8 cellular contexts compared by ENCODE assay signal in genomic region chr5:157917909-157918809, GRCh38. TPM values are rescaled to one million over a fixed set of nuclear protein-coding genes. Genes with fewer than 3 reads are reported as not detected.
DNase-seq lines count a peak whose midpoint lies in the region; ATAC-seq and TF ChIP-seq lines count a peak whose summit lies in the region.

No MANE protein-coding gene starts in this region.

- peak; percentile 100 for ATAC-seq in HCT116
- ATAC-seq in stimulated activated memory B cell treated with anti-CD40 and anti-IgM and Interleukin-4, amounts not matched to agents 10 μg/mL and 1 μg/mL and 100 μg/mL, for 72 hours, result peak; percentile 59

- H2AFZ ChIP-seq in HCT116 (ENCODE audit: low read depth, low read length, poor library complexity, severe bottlenecking), result peak overlapping the region; percentile 55

- no peak overlapping the region for H3K9ac ChIP-seq in HCT116 (ENCODE audit: low read length)

- POLR2A ChIA-PET in HCT116 (lab: Charles Lee), result no interaction called here

- H3K27me3 ChIP-seq in HCT116 (ENCODE audit: insufficient read depth, low read length), result no peaks in the 10 kb centered on the region

- H3K4me1 ChIP-seq in HCT116 (ENCODE audit: control insufficient read depth in 1 of 2, insufficient read depth in 2 of 2, low read length in 2 of 2), result 0 out of 4 replicates have a peak, but pooled peaks cover 0 to 3% of the 10 kb centered on the region in 2 experiments

- H3K9me2 ChIP-seq in HCT116 (ENCODE audit: insufficient read depth), result no peaks in the 10 kb centered on the region

- peaks cover 28% of the 10 kb centered on the region for H3K4me1 Mint-ChIP-seq in activated CD4-positive, alpha-beta T cell treated with anti-CD3 and anti-CD28 coated beads, Interleukin-2, amount 10 ng/mL, durations not matched to agents 24 days and 14 days
- H3K4me1 Mint-ChIP-seq in mesothelial cell of epicardium, result peaks cover 42% of the 10 kb centered on the region
- peaks cover 39% of the 10 kb centered on the region for H3K4me1 Mint-ChIP-seq in stimulated activated memory B cell treated with anti-CD40 and anti-IgM and Interleukin-4, amounts not matched to agents 10 μg/mL and 1 μg/mL and 100 μg/mL, for 72 hours

- no peak for TF ChIP-seq POLR2A in HCT116 (IDR thresholded peaks at IDR 0.05; ENCODE audit: borderline replicate concordance, extremely low read depth, insufficient read depth, insufficient read length)

- DNase-seq in ELF-1 (ENCODE audit: low read depth, low spot score) (peak; percentile 86), HCT116 (ENCODE audit: low read depth, low spot score) (peak; percentile 66), NCI-H345 (lab: John Stamatoyannopoulos, UW) (peak; percentile 53), mesothelial cell of epicardium (ENCODE audit: low spot score in 2 of 2, unreplicated experiment in 2 of 2) (peak; percentile 28 to 45), middle frontal gyrus (ENCODE audit: extremely low spot score, low spot score) (no peak)
- DNase-seq in activated CD4-positive, alpha-beta T cell treated with anti-CD3 and anti-CD28 coated beads, Interleukin-2, amount 10 ng/mL, durations not matched to agents 24 days and 14 days, result peak; percentile 87
- peak; percentile 30 for DNase-seq in effector CD4-positive, alpha-beta T cell

- CTCF ChIA-PET in HCT116 (lab: Charles Lee), result interaction anchor here (1.7 kb wide), 1 partner anchor 101 kb away, joined by 4 read pairs; no protein-coding TSS in a partner anchor

- H3K27ac Mint-ChIP-seq in activated CD4-positive, alpha-beta T cell treated with anti-CD3 and anti-CD28 coated beads, Interleukin-2, amount 10 ng/mL, durations not matched to agents 24 days and 14 days, result no peak overlapping the region
- H3K27ac Mint-ChIP-seq in mesothelial cell of epicardium, result peak overlapping the region; percentile 10
- peak overlapping the region; percentile 89 for H3K27ac Mint-ChIP-seq in stimulated activated memory B cell treated with anti-CD40 and anti-IgM and Interleukin-4, amounts not matched to agents 10 μg/mL and 1 μg/mL and 100 μg/mL, for 72 hours

- H3K27me3 Mint-ChIP-seq in activated CD4-positive, alpha-beta T cell treated with anti-CD3 and anti-CD28 coated beads, Interleukin-2, amount 10 ng/mL, durations not matched to agents 24 days and 14 days, result no peaks in the 10 kb centered on the region
- no peaks in the 10 kb centered on the region for H3K27me3 Mint-ChIP-seq in mesothelial cell of epicardium (ENCODE audit: low read depth)
- H3K27me3 Mint-ChIP-seq in stimulated activated memory B cell treated with anti-CD40 and anti-IgM and Interleukin-4, amounts not matched to agents 10 μg/mL and 1 μg/mL and 100 μg/mL, for 72 hours, result no peaks in the 10 kb centered on the region

- no peaks in the 10 kb centered on the region for H3K36me3 ChIP-seq in HCT116 (ENCODE audit: control insufficient read depth in 1 of 2, insufficient read depth in 2 of 2, low read length in 2 of 2)

- RAD21 ChIA-PET in HCT116 (lab: Charles Lee; ENCODE audit: low non-redundant PET in 1 of 2, low total read pairs in 2 of 2, uncharacterized antibody in 2 of 2, unreplicated experiment in 2 of 2), result interaction anchor here in 1 of 2 experiments (0.7 kb wide), 1 partner anchor 89 kb away, joined by 3 read pairs; no protein-coding TSS in a partner anchor

- H3K36me3 Mint-ChIP-seq in activated CD4-positive, alpha-beta T cell treated with anti-CD3 and anti-CD28 coated beads, Interleukin-2, amount 10 ng/mL, durations not matched to agents 24 days and 14 days (ENCODE audit: low read depth), result no peaks in the 10 kb centered on the region
- H3K36me3 Mint-ChIP-seq in mesothelial cell of epicardium, result no peaks in the 10 kb centered on the region
- H3K36me3 Mint-ChIP-seq in stimulated activated memory B cell treated with anti-CD40 and anti-IgM and Interleukin-4, amounts not matched to agents 10 μg/mL and 1 μg/mL and 100 μg/mL, for 72 hours, result no peaks in the 10 kb centered on the region

- no TSS peak for BruUV-seq in HCT116 (replicated peaks; lab: Mats Ljungman, UMichigan)

- peak; percentile 71 for TF ChIP-seq RAD21 in HCT116 (IDR thresholded peaks at IDR 0.05; ENCODE audit: low read depth)

- no peak overlapping the region for H3K27ac ChIP-seq in HCT116 (ENCODE audit: low read depth, low read length)

- peak overlapping the region; percentile 76 for H3K4me3 Mint-ChIP-seq in activated CD4-positive, alpha-beta T cell treated with anti-CD3 and anti-CD28 coated beads, Interleukin-2, amount 10 ng/mL, durations not matched to agents 24 days and 14 days
- H3K4me3 Mint-ChIP-seq in mesothelial cell of epicardium, result no peak overlapping the region
- H3K4me3 Mint-ChIP-seq in stimulated activated memory B cell treated with anti-CD40 and anti-IgM and Interleukin-4, amounts not matched to agents 10 μg/mL and 1 μg/mL and 100 μg/mL, for 72 hours, result no peak overlapping the region

- no peaks in the 10 kb centered on the region for H3K9me3 ChIP-seq in HCT116 (ENCODE audit: control insufficient read depth in 1 of 2, insufficient read depth in 1 of 2, low read depth in 1 of 2, low read length in 2 of 2)

- H3K79me2 ChIP-seq in HCT116 (ENCODE audit: insufficient read depth, low read length), result no peaks in the 10 kb centered on the region

- no peaks in the 10 kb centered on the region for H4K20me1 ChIP-seq in HCT116 (ENCODE audit: insufficient read depth)

- no peak overlapping the region for H3K4me3 ChIP-seq in HCT116 (replicated peaks in 1 of 2; ENCODE audit: low read depth in 1 of 2, low read length in 2 of 2)

- TF ChIP-seq CTCF in HCT116 (IDR thresholded peaks at IDR 0.05 in 2 of 3, conservative IDR thresholded peaks at IDR 0.05 in 1 of 3; ENCODE audit: borderline replicate concordance in 1 of 3, insufficient read depth in 1 of 3, low read depth in 2 of 3, low read length in 2 of 3) (peak; percentile 70 to 81 (median 73)), mesothelial cell of epicardium (IDR thresholded peaks at IDR 0.05; ENCODE audit: unreplicated experiment) (no peak)

- no peak overlapping the region for H3K4me2 ChIP-seq in HCT116 (ENCODE audit: low read length)

- no peaks in the 10 kb centered on the region for H3K9me3 Mint-ChIP-seq in activated CD4-positive, alpha-beta T cell treated with anti-CD3 and anti-CD28 coated beads, Interleukin-2, amount 10 ng/mL, durations not matched to agents 24 days and 14 days
- no peaks in the 10 kb centered on the region for H3K9me3 Mint-ChIP-seq in mesothelial cell of epicardium
- no peaks in the 10 kb centered on the region for H3K9me3 Mint-ChIP-seq in stimulated activated memory B cell treated with anti-CD40 and anti-IgM and Interleukin-4, amounts not matched to agents 10 μg/mL and 1 μg/mL and 100 μg/mL, for 72 hours

- intact Hi-C loops in HCT116 (cut with micrococcal nuclease), result loop anchor here (1.0 to 10.0 kb wide), 3 partner anchors 63 to 153 kb away; no protein-coding TSS in a partner anchor
- intact Hi-C loops in activated CD4-positive, alpha-beta T cell treated with anti-CD3 and anti-CD28 coated beads, Interleukin-2, amount 10 ng/mL, durations not matched to agents 24 days and 14 days (cut with micrococcal nuclease), result loop anchor here (1.0 kb wide), 3 partner anchors 60 to 102 kb away; no protein-coding TSS in a partner anchor

TF ChIP-seq in HCT116, 20 proteins besides CTCF, POLR2A, EP300 and RAD21:
- TF ChIP-seq YY1 (IDR thresholded peaks at IDR 0.05; ENCODE audit: extremely low read depth, insufficient replicate concordance, low read depth, low read length) (peak; percentile 16), JUND (IDR thresholded peaks at IDR 0.05) (0 out of 2 replicates have a peak, but pooled peaks have one; percentile 11), SP1 (IDR thresholded peaks at IDR 0.05; ENCODE audit: low read depth) (no peak)

RNA-seq across cellular contexts. Expression of gene CLINT1, which starts 59.2 kb away (rescaled TPM):
- 69.2 TPM for total RNA-seq in HCT116 (2021; ENCODE audit: unreplicated experiment)
- polyA plus RNA-seq in HCT116 (2012), result 58.9 and 70.1 TPM in 2 replicates
- 91.9 and 92.1 TPM in 2 replicates for total RNA-seq in activated CD4-positive, alpha-beta T cell treated with anti-CD3 and anti-CD28 coated beads, Interleukin-2, amount 10 ng/mL, durations not matched to agents 24 days and 14 days
- 74.8 to 85.2 TPM (median 77.7 TPM) in 3 replicates for total RNA-seq in mesothelial cell of epicardium
